Comparison of ENCODE assay signal across 9 cellular contexts in the genomic region with DNA sequence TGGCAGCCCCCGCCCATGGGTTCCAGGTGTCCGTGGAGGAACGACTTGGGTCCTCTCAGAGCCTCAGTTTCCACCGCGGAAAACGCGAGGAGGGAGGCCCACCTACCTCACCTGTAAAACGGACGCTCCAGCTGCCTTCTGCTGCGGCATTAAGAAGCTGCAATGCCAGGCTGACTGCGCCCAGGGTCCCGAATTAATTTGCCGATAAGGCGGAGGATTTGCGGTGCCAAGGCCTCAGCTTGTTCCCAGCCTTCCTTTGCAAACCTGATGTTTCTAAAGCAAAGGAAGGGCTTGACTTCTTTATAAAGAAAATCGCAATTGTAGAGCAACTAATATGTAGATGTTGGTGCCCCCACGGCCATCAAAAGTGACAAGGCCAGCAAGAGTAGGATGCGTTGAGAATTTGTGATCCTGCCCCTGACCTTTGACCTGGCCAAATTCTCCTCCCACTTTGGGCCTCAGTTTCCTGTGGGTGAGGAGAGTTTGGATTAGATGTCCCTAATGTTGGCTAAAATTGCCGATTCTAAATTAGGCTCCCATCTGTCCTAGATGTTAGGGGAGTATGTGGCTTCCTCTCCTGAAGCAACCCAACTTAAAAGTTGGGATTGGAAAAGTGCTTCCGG. TPM values are rescaled to one million over a fixed set of nuclear protein-coding genes. Genes with fewer than 3 reads are reported as not detected.
DNase-seq lines count a peak whose midpoint lies in the region; ATAC-seq and TF ChIP-seq lines count a peak whose summit lies in the region.
"Had no signal": no experiment of that assay in that cellular context is flagged by ENCODE, and none has a peak within 500 bp of the region (broad histone marks: within the 10 kb centered on the region; RNA-seq: fewer than 3 reads in every experiment).

No MANE protein-coding gene starts in this region.

- H3K27ac Mint-ChIP-seq in activated CD4-positive, alpha-beta T cell treated with anti-CD3 and anti-CD28 coated beads for 36 hours: peak overlapping the region; percentile 58
- H3K27ac Mint-ChIP-seq in activated T-helper 17 cell treated with anti-CD3 and anti-CD28 coated beads, Interleukin-2, amount 50 U/mL, for 72 hours: no peak overlapping the region
- peak overlapping the region; percentile 42 for H3K27ac Mint-ChIP-seq in stimulated activated naive B cell treated with anti-CD40 and anti-IgM and Interleukin-4, amounts not matched to agents 10 μg/mL and 1 μg/mL and 100 μg/mL, for 72 hours

- peak overlapping the region; percentile 49; the same call in 1 of the 2 replicates for H3K4me3 ChIP-seq in iPS-18c (ENCODE audit: insufficient read depth, low read depth, low read length)

- CTCF ChIA-PET in activated CD4-positive, alpha-beta T cell treated with anti-CD3 and anti-CD28 coated beads for 36 hours (lab: Charles Lee): interaction anchor here (0.6 kb wide), 1 partner anchor 357 kb away, joined by 3 read pairs; no protein-coding TSS in a partner anchor

- no peak for ATAC-seq in activated CD4-positive, alpha-beta T cell treated with anti-CD3 and anti-CD28 coated beads for 36 hours
- no peak for ATAC-seq in activated T-helper 17 cell treated with anti-CD3 and anti-CD28 coated beads, Interleukin-2, amount 50 U/mL, for 72 hours (replicated peaks)
- no peak for ATAC-seq in stimulated activated naive B cell treated with anti-CD40 and anti-IgM and Interleukin-4, amounts not matched to agents 10 μg/mL and 1 μg/mL and 100 μg/mL, for 72 hours (replicated peaks)

- H3K4me3 Mint-ChIP-seq in activated CD4-positive, alpha-beta T cell treated with anti-CD3 and anti-CD28 coated beads for 36 hours: peak overlapping the region; percentile 55
- peak overlapping the region; percentile 44 for H3K4me3 Mint-ChIP-seq in activated T-helper 17 cell treated with anti-CD3 and anti-CD28 coated beads, Interleukin-2, amount 50 U/mL, for 72 hours
- H3K4me3 Mint-ChIP-seq in stimulated activated naive B cell treated with anti-CD40 and anti-IgM and Interleukin-4, amounts not matched to agents 10 μg/mL and 1 μg/mL and 100 μg/mL, for 72 hours: peak overlapping the region; percentile 57

- no peak for DNase-seq in activated CD4-positive, alpha-beta T cell treated with anti-CD3 and anti-CD28 coated beads for 36 hours
- no peak for DNase-seq in activated CD4-positive, alpha-beta T cell treated with anti-CD3 and anti-CD28 coated beads for 4 hours
- no peak for DNase-seq in stimulated activated naive B cell treated with anti-CD40 and anti-IgM and Interleukin-4, amounts not matched to agents 10 μg/mL and 1 μg/mL and 100 μg/mL, for 72 hours
- DNase-seq in A172 (ENCODE audit: low spot score): no peak
- no peak for DNase-seq in GM10266 (ENCODE audit: extremely low spot score)
- DNase-seq in posterior cingulate gyrus: no peak

- no peaks in the 10 kb centered on the region for H3K27me3 Mint-ChIP-seq in activated CD4-positive, alpha-beta T cell treated with anti-CD3 and anti-CD28 coated beads for 36 hours
- H3K27me3 Mint-ChIP-seq in activated T-helper 17 cell treated with anti-CD3 and anti-CD28 coated beads, Interleukin-2, amount 50 U/mL, for 72 hours: no peaks in the 10 kb centered on the region
- no peaks in the 10 kb centered on the region for H3K27me3 Mint-ChIP-seq in stimulated activated naive B cell treated with anti-CD40 and anti-IgM and Interleukin-4, amounts not matched to agents 10 μg/mL and 1 μg/mL and 100 μg/mL, for 72 hours

- no peak for TF ChIP-seq CTCF in GM10266 (IDR thresholded peaks at IDR 0.05; ENCODE audit: control insufficient read depth, insufficient read depth, low read depth, missing control alignments)

- intact Hi-C loops in activated CD4-positive, alpha-beta T cell treated with anti-CD3 and anti-CD28 coated beads for 36 hours (cut with DNase I, micrococcal nuclease): loop anchor here in 1 of 2 experiments (2.0 kb wide), 1 partner anchor 201 kb away; a partner anchor contains a TSS
- intact Hi-C loops in posterior cingulate gyrus (cut with DNase I): no loop called here

- H3K9me3 ChIP-seq in iPS-18c (ENCODE audit: control insufficient read depth, insufficient read depth, low read length): no peaks in the 10 kb centered on the region
- H3K9me3 ChIP-seq: uterus had no signal

- H3K4me1 Mint-ChIP-seq in activated CD4-positive, alpha-beta T cell treated with anti-CD3 and anti-CD28 coated beads for 36 hours: peaks cover 24% of the 10 kb centered on the region
- peaks cover 13% of the 10 kb centered on the region for H3K4me1 Mint-ChIP-seq in activated T-helper 17 cell treated with anti-CD3 and anti-CD28 coated beads, Interleukin-2, amount 50 U/mL, for 72 hours
- peaks cover 14 to 15% of the 10 kb centered on the region in 2 donors for H3K4me1 Mint-ChIP-seq in stimulated activated naive B cell treated with anti-CD40 and anti-IgM and Interleukin-4, amounts not matched to agents 10 μg/mL and 1 μg/mL and 100 μg/mL, for 72 hours

- POLR2A ChIA-PET in activated CD4-positive, alpha-beta T cell treated with anti-CD3 and anti-CD28 coated beads for 36 hours (lab: Charles Lee): no interaction called here

- peaks cover 7% of the 10 kb centered on the region for H3K36me3 Mint-ChIP-seq in activated CD4-positive, alpha-beta T cell treated with anti-CD3 and anti-CD28 coated beads for 36 hours (ENCODE audit: low read depth)
- peaks cover 32% of the 10 kb centered on the region for H3K36me3 Mint-ChIP-seq in activated T-helper 17 cell treated with anti-CD3 and anti-CD28 coated beads, Interleukin-2, amount 50 U/mL, for 72 hours (ENCODE audit: low read depth)
- H3K36me3 Mint-ChIP-seq in stimulated activated naive B cell treated with anti-CD40 and anti-IgM and Interleukin-4, amounts not matched to agents 10 μg/mL and 1 μg/mL and 100 μg/mL, for 72 hours: peaks cover 6 to 10% of the 10 kb centered on the region in 2 donors

- H3K9me3 Mint-ChIP-seq in activated CD4-positive, alpha-beta T cell treated with anti-CD3 and anti-CD28 coated beads for 36 hours (ENCODE audit: low read depth): no peaks in the 10 kb centered on the region
- H3K9me3 Mint-ChIP-seq in activated T-helper 17 cell treated with anti-CD3 and anti-CD28 coated beads, Interleukin-2, amount 50 U/mL, for 72 hours: no peaks in the 10 kb centered on the region
- no peaks in the 10 kb centered on the region for H3K9me3 Mint-ChIP-seq in stimulated activated naive B cell treated with anti-CD40 and anti-IgM and Interleukin-4, amounts not matched to agents 10 μg/mL and 1 μg/mL and 100 μg/mL, for 72 hours

RNA-seq across cellular contexts. Expression of a gene that starts 0.8 kb away (rescaled TPM):
- total RNA-seq in activated CD4-positive, alpha-beta T cell treated with anti-CD3 and anti-CD28 coated beads for 36 hours: 10 to 100 TPM; 64.1 to 68.3 TPM
- total RNA-seq in activated T-helper 17 cell treated with anti-CD3 and anti-CD28 coated beads, Interleukin-2, amount 50 U/mL, for 72 hours: 10 to 100 TPM; 61.2 to 72.5 TPM
- 12.4 and 26.0 TPM in 2 replicates for total RNA-seq in A172 (2014; rRNA removed; shearing (Covaris generic))
